7 cellular contexts compared by ENCODE assay signal in genomic region chr14:91508105-91508504, GRCh38. TPM values are rescaled to one million over a fixed set of nuclear protein-coding genes. Genes with fewer than 3 reads are reported as not detected.
DNase-seq lines count a peak whose midpoint lies in the region; ATAC-seq and TF ChIP-seq lines count a peak whose summit lies in the region.

No MANE protein-coding gene starts in this region.

- intact Hi-C loops in activated CD8-positive, alpha-beta T cell treated with anti-CD3 and anti-CD28 coated beads for 36 hours (cut with micrococcal nuclease), result no loop called here

- H3K4me1 Mint-ChIP-seq in HFFc6 (ENCODE audit: low read depth), result peaks cover 29% of the 10 kb centered on the region
- peaks cover 35% of the 10 kb centered on the region for H3K4me1 Mint-ChIP-seq in activated CD8-positive, alpha-beta T cell treated with anti-CD3 and anti-CD28 coated beads for 36 hours (ENCODE audit: low read depth)
- peaks cover 41% of the 10 kb centered on the region for H3K4me1 Mint-ChIP-seq in stimulated activated naive CD8-positive, alpha-beta T cell treated with anti-CD3 and anti-CD28 coated beads, Interleukin-15, amount 100 ng/mL, for 72 hours

- TF ChIP-seq CTCF in HFFc6 (IDR thresholded peaks at IDR 0.05), result no peak
- no peak for TF ChIP-seq CTCF in activated CD8-positive, alpha-beta T cell treated with anti-CD3 and anti-CD28 coated beads for 36 hours (IDR thresholded peaks at IDR 0.05)

- no peak for ATAC-seq in activated CD8-positive, alpha-beta T cell treated with anti-CD3 and anti-CD28 coated beads for 36 hours
- no peak for ATAC-seq in stimulated activated naive CD8-positive, alpha-beta T cell treated with anti-CD3 and anti-CD28 coated beads, Interleukin-15, amount 100 ng/mL, for 72 hours

- POLR2A ChIA-PET in activated CD8-positive, alpha-beta T cell treated with anti-CD3 and anti-CD28 coated beads for 36 hours (lab: Charles Lee), result interaction anchor here (0.6 to 2.1 kb wide), 5 partner anchors 8 to 90 kb away, joined by 4 to 18 read pairs (median 11); no protein-coding TSS in a partner anchor

- H3K27me3 ChIP-seq in iPS-18a (ENCODE audit: control insufficient read depth, insufficient read depth, low read length), result no peaks in the 10 kb centered on the region

- H3K4me3 ChIP-seq in iPS-18a (ENCODE audit: low read length), result peak overlapping the region; percentile 94

- H3K4me1 ChIP-seq in iPS-18a (ENCODE audit: control insufficient read depth, low read depth, low read length), result peaks cover 9% of the 10 kb centered on the region

- H3K9me3 Mint-ChIP-seq in HFFc6, result no peaks in the 10 kb centered on the region
- H3K9me3 Mint-ChIP-seq in activated CD8-positive, alpha-beta T cell treated with anti-CD3 and anti-CD28 coated beads for 36 hours, result no peaks in the 10 kb centered on the region
- H3K9me3 Mint-ChIP-seq in stimulated activated naive CD8-positive, alpha-beta T cell treated with anti-CD3 and anti-CD28 coated beads, Interleukin-15, amount 100 ng/mL, for 72 hours, result no peaks in the 10 kb centered on the region

- H3K4me3 Mint-ChIP-seq in HFFc6, result peak overlapping the region; percentile 98
- peak overlapping the region; percentile 94 for H3K4me3 Mint-ChIP-seq in activated CD8-positive, alpha-beta T cell treated with anti-CD3 and anti-CD28 coated beads for 36 hours
- peak overlapping the region; percentile 88 to 96 for H3K4me3 Mint-ChIP-seq in stimulated activated naive CD8-positive, alpha-beta T cell treated with anti-CD3 and anti-CD28 coated beads, Interleukin-15, amount 100 ng/mL, for 72 hours

- H3K36me3 ChIP-seq in iPS-18a (ENCODE audit: control insufficient read depth, low read depth, low read length), result peaks cover 19% of the 10 kb centered on the region

- peaks cover 3% of the 10 kb centered on the region for H3K27me3 Mint-ChIP-seq in HFFc6 (ENCODE audit: insufficient read depth)
- H3K27me3 Mint-ChIP-seq in activated CD8-positive, alpha-beta T cell treated with anti-CD3 and anti-CD28 coated beads for 36 hours, result no peaks in the 10 kb centered on the region
- H3K27me3 Mint-ChIP-seq in stimulated activated naive CD8-positive, alpha-beta T cell treated with anti-CD3 and anti-CD28 coated beads, Interleukin-15, amount 100 ng/mL, for 72 hours, result no peaks in the 10 kb centered on the region

- peaks cover 25% of the 10 kb centered on the region for H3K36me3 Mint-ChIP-seq in HFFc6 (ENCODE audit: low read depth)
- peaks cover 53% of the 10 kb centered on the region for H3K36me3 Mint-ChIP-seq in activated CD8-positive, alpha-beta T cell treated with anti-CD3 and anti-CD28 coated beads for 36 hours (ENCODE audit: low read depth)

- peak overlapping the region; percentile 97 for H3K9ac ChIP-seq in iPS-18a (ENCODE audit: low read length)

- no peak for DNase-seq in HFFc6
- DNase-seq in activated CD8-positive, alpha-beta T cell treated with anti-CD3 and anti-CD28 coated beads for 36 hours, result no peak
- DNase-seq in stimulated activated naive CD8-positive, alpha-beta T cell treated with anti-CD3 and anti-CD28 coated beads, Interleukin-15, amount 100 ng/mL, for 72 hours, result no peak
- no peak for DNase-seq in NCI-H2107 treated with DMSO at 0.1 percent for 48 hours (lab: John Stamatoyannopoulos, UW; ENCODE audit: unreplicated experiment)
- no peak for DNase-seq in NCI-H345 (lab: John Stamatoyannopoulos, UW)
- DNase-seq in NCI-H82 treated with DMSO at 0.1 percent for 48 hours (lab: John Stamatoyannopoulos, UW; ENCODE audit: unreplicated experiment), result no peak

- no peak overlapping the region for H3K27ac ChIP-seq in iPS-18a (ENCODE audit: low read length)

- peak overlapping the region; percentile 92 for H3K27ac Mint-ChIP-seq in HFFc6
- peak overlapping the region; percentile 96 for H3K27ac Mint-ChIP-seq in activated CD8-positive, alpha-beta T cell treated with anti-CD3 and anti-CD28 coated beads for 36 hours
- peak overlapping the region; percentile 95 for H3K27ac Mint-ChIP-seq in stimulated activated naive CD8-positive, alpha-beta T cell treated with anti-CD3 and anti-CD28 coated beads, Interleukin-15, amount 100 ng/mL, for 72 hours

- CTCF ChIA-PET in activated CD8-positive, alpha-beta T cell treated with anti-CD3 and anti-CD28 coated beads for 36 hours (lab: Charles Lee), result interaction anchor here (1.0 to 2.6 kb wide), 2 partner anchors 47 to 185 kb away, joined by 3 to 8 read pairs; no protein-coding TSS in a partner anchor

- no peaks in the 10 kb centered on the region for H3K9me3 ChIP-seq in iPS-18a (ENCODE audit: control insufficient read depth, low read depth, low read length)

RNA-seq across cellular contexts. Expression of gene PPP4R3A, which starts 2.0 kb away (rescaled TPM):
- total RNA-seq in HFFc6 (2021; fragmentation: NEBNext Ultra II Directional; extraction: Animal tissue kit (Norgen Biotek cat#: 25700)), result 10 to 100 TPM; 49.0 to 55.6 (median 53.3) TPM
- total RNA-seq in activated CD8-positive, alpha-beta T cell treated with anti-CD3 and anti-CD28 coated beads for 36 hours, result 100 to 1,000 TPM; 106 to 111 TPM
